8 cellular contexts compared by ENCODE assay signal in genomic region chr3:4986611-4987373, GRCh38. TPM values are rescaled to one million over a fixed set of nuclear protein-coding genes. Genes with fewer than 3 reads are reported as not detected.
A peak's percentile ranks its signal among the peaks of the same experiment; 100 is the strongest.
DNase-seq lines count a peak whose midpoint lies in the region; ATAC-seq and TF ChIP-seq lines count a peak whose summit lies in the region.

No MANE protein-coding gene starts in this region.

- TF ChIP-seq CTCF in endodermal cell (conservative IDR thresholded peaks at IDR 0.05), result no peak

- WGBS in endodermal cell (ENCODE audit: insufficient coverage in 1 of 2, insufficient read length in 1 of 2), 2 experiments, result 1 to 4% methylated on average over 5 to 47 of the region's 50 CpGs
- WGBS in mesodermal cell (ENCODE audit: insufficient coverage in 2 of 2), 2 experiments, result 1% methylated on average over 31 of the region's 50 CpGs

- peaks cover 17% of the 10 kb centered on the region for H3K4me1 Mint-ChIP-seq in endodermal cell

- H3K36me3 Mint-ChIP-seq in endodermal cell (ENCODE audit: low read depth), result peaks cover 4% of the 10 kb centered on the region

- DNase-seq in CD1c-positive myeloid dendritic cell (ENCODE audit: extremely low spot score) (peak; percentile 93), NCI-H82 (lab: John Stamatoyannopoulos, UW) (peak; percentile 70), endodermal cell (peak; percentile 98)
- DNase-seq in activated CD8-positive, alpha-beta memory T cell treated with anti-CD3 and anti-CD28 coated beads, Interleukin-2, amount 50 U/mL, for 4 hours, result peak; percentile 67
- peak; percentile 75 to 83 for DNase-seq in stimulated activated CD8-positive, alpha-beta memory T cell treated with anti-CD3 and anti-CD28 coated beads, Interleukin-15, amount 100 ng/mL, for 48 hours (ENCODE audit: low read depth in 2 of 2)

- H3K27ac Mint-ChIP-seq in endodermal cell, result peak overlapping the region; percentile 35

- H3K4me1 ChIP-seq in endodermal cell (ENCODE audit: control insufficient read depth, insufficient read depth, low read length) (peaks cover 8% of the 10 kb centered on the region), mesodermal cell (ENCODE audit: control insufficient read depth, insufficient read depth, low read length, poor library complexity, severe bottlenecking) (peaks cover 31% of the 10 kb centered on the region)

- peaks cover 24% of the 10 kb centered on the region for H3K27me3 Mint-ChIP-seq in endodermal cell (ENCODE audit: insufficient read depth)

- peak overlapping the region; percentile 64 for H3K27ac ChIP-seq in endodermal cell (ENCODE audit: low read depth, low read length)
- H3K27ac ChIP-seq in mesodermal cell (ENCODE audit: low read depth, low read length, severe bottlenecking), result peak overlapping the region; percentile 91

- no peaks in the 10 kb centered on the region for H3K9me3 ChIP-seq in endodermal cell (ENCODE audit: control insufficient read depth, low read length)
- no peaks in the 10 kb centered on the region for H3K9me3 ChIP-seq in mesodermal cell (ENCODE audit: control insufficient read depth, low read length)

- peaks cover 26% of the 10 kb centered on the region for H3K36me3 ChIP-seq in endodermal cell (ENCODE audit: control insufficient read depth, insufficient read depth, low read length)
- peaks cover 23% of the 10 kb centered on the region for H3K36me3 ChIP-seq in mesodermal cell (ENCODE audit: control insufficient read depth, insufficient read depth, low read length)

- no peaks in the 10 kb centered on the region for H3K9me3 Mint-ChIP-seq in endodermal cell

- peak; percentile 42 for ATAC-seq in GM19328 (IDR thresholded peaks at IDR 0.05; ENCODE audit: unreplicated experiment)
- peak; percentile 61 for ATAC-seq in HG03442 (IDR thresholded peaks at IDR 0.05; ENCODE audit: unreplicated experiment)

- H3K9ac ChIP-seq in endodermal cell (ENCODE audit: extremely low read depth, low read length, poor library complexity, severe bottlenecking), result peak overlapping the region; percentile 48

- H3K4me3 ChIP-seq in endodermal cell (ENCODE audit: low read length), result peak overlapping the region; percentile 79
- H3K4me3 ChIP-seq in mesodermal cell (ENCODE audit: extremely low read depth, insufficient read depth, low read length, poor library complexity, severe bottlenecking), result peak overlapping the region; percentile 24

- H3K4me3 Mint-ChIP-seq in endodermal cell, result peak overlapping the region; percentile 56

- no peaks in the 10 kb centered on the region for H3K27me3 ChIP-seq in endodermal cell (ENCODE audit: control insufficient read depth, insufficient read depth, low read length, poor library complexity, severe bottlenecking)

RNA-seq across cellular contexts. Expression of gene BHLHE40, which starts 7.6 kb away (rescaled TPM):
- total RNA-seq in endodermal cell, result 1 to 10 TPM; 2.6 to 2.9 TPM
- polyA plus RNA-seq in endodermal cell (2013, experiment 1 of 2), result 8.3 TPM
- 14.0 TPM for polyA plus RNA-seq in endodermal cell (2013, experiment 2 of 2)
- polyA plus RNA-seq in mesodermal cell (2013, experiment 1 of 2), result 32.8 TPM
- 26.5 TPM for polyA plus RNA-seq in mesodermal cell (2013, experiment 2 of 2)

Comparison
In these comparisons a context has a peak if more than half of its experiments do, and no peak if none do; other contexts are left out.
1. Peak in every context shown above with its lines: DNase-seq, ATAC-seq, H3K4me3 ChIP-seq and H3K27ac ChIP-seq.